ENCODE assay signal across 24 cellular contexts in the genomic region with DNA sequence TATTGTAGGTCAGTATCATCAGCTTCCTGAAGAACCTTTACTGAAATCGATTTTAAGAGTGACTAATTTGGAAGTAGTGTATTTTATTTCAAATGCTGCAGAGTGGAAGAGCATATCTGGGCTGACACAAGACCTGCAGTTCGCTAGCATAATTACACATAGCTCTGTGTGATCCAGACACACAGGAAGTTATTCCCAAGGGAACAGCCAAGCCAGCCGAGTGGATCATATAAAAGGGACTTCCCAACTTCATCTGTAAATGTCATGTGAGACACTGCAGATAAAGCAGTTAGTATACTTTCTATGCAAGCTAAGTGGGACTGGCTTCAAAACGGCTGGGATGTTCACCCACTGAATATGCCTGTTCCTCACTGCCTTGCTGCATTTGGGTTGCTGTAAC.
DNase-seq lines count a peak whose midpoint lies in the region; ATAC-seq and TF ChIP-seq lines count a peak whose summit lies in the region.
"Had no signal": no experiment of that assay in that cellular context is flagged by ENCODE, and none has a peak within 500 bp of the region (broad histone marks: within the 10 kb centered on the region; RNA-seq: fewer than 3 reads in every experiment).

No MANE protein-coding gene starts in this region.

- H3K79me1 ChIP-seq in IMR-90 (ENCODE audit: low read depth in 1 of 2, low read length in 2 of 2): no peaks in the 10 kb centered on the region

- dilution Hi-C loops in IMR-90 (cut with HindIII; ENCODE audit: low sequenced_read_pairs, unreplicated experiment): no loop called here

- H2AK9ac ChIP-seq in IMR-90 (replicated peaks; ENCODE audit: low read depth, low read length, poor library complexity): no peak overlapping the region

- TF ChIP-seq POLR2A in IMR-90 (IDR thresholded peaks at IDR 0.05; ENCODE audit: low read depth, low read length): no peak

- H3K4me3 ChIP-seq in BE2C (ENCODE audit: low read depth, low read length) (no peak overlapping the region), IMR-90 (ENCODE audit: insufficient read depth, low read depth, low read length) (no peak overlapping the region)
- H3K4me3 ChIP-seq: BLaER1, dorsolateral prefrontal cortex, GM12878, lung, transverse colon had no signal

- H3K27me3 ChIP-seq in BE2C: no peaks in the 10 kb centered on the region
- no peaks in the 10 kb centered on the region for H3K27me3 ChIP-seq in IMR-90 (ENCODE audit: control insufficient read depth, insufficient read depth, low read length)
- H3K27me3 ChIP-seq: BLaER1, dorsolateral prefrontal cortex, transverse colon had no signal

- no peak overlapping the region for H3K4ac ChIP-seq in IMR-90 (ENCODE audit: low read depth, low read length)

- no peak overlapping the region for H3K27ac ChIP-seq in IMR-90 (ENCODE audit: insufficient read depth, low read length)
- H3K27ac ChIP-seq: BLaER1, dorsolateral prefrontal cortex, KMS-11, transverse colon, WERI-Rb-1 had no signal

- no peak overlapping the region for H3K14ac ChIP-seq in IMR-90 (replicated peaks; ENCODE audit: low read depth, low read length)

- WGBS in IMR-90 (ENCODE audit: extremely low coverage in 2 of 2, insufficient read length in 1 of 2), 2 experiments: no CpG with 5 or more reads among the region's 4 CpGs

- intact Hi-C loops in IMR-90 (cut with micrococcal nuclease): no loop called here

- H2AFZ ChIP-seq in IMR-90 (replicated peaks; ENCODE audit: low read length, poor library complexity): no peak overlapping the region

- H4K5ac ChIP-seq in IMR-90 (ENCODE audit: low read depth, low read length): no peak overlapping the region

- no peaks in the 10 kb centered on the region for H3K36me3 ChIP-seq in BE2C
- H3K36me3 ChIP-seq in IMR-90 (ENCODE audit: control insufficient read depth, insufficient read depth, low read length): no peaks in the 10 kb centered on the region
- H3K36me3 ChIP-seq: BLaER1, transverse colon, WERI-Rb-1 had no signal

- TF ChIP-seq CTCF in BE2C (IDR thresholded peaks at IDR 0.05; ENCODE audit: low read depth, low read length) (no peak), IMR-90 (conservative IDR thresholded peaks at IDR 0.05; ENCODE audit: low read depth, low read length) (no peak)

- H3K18ac ChIP-seq in IMR-90 (ENCODE audit: low read depth, low read length): no peak overlapping the region

- no peak for TF ChIP-seq RAD21 in IMR-90 (IDR thresholded peaks at IDR 0.05; ENCODE audit: low read length)

- H4K20me1 ChIP-seq in IMR-90 (ENCODE audit: insufficient read depth, low read length): no peaks in the 10 kb centered on the region
- H4K20me1 ChIP-seq: BLaER1 had no signal

- H3K9ac ChIP-seq in IMR-90 (ENCODE audit: low read depth, low read length): no peak overlapping the region
- H3K9ac ChIP-seq: BLaER1, KMS-11 had no signal

- H2BK15ac ChIP-seq in IMR-90 (ENCODE audit: low read depth, low read length): no peak overlapping the region

- H3K4me2 ChIP-seq in IMR-90 (ENCODE audit: low read depth, low read length): no peak overlapping the region
- H3K4me2 ChIP-seq: BLaER1, KMS-11 had no signal

- BruUV-seq in IMR-90 (replicated peaks; lab: Mats Ljungman, UMichigan): no TSS peak

- H2AK5ac ChIP-seq in IMR-90 (ENCODE audit: low read depth, low read length): no peak overlapping the region

- ATAC-seq in IMR-90 (ENCODE audit: low read depth): no peak
- no peak for ATAC-seq in HG03280 (IDR thresholded peaks at IDR 0.05; ENCODE audit: unreplicated experiment)
- ATAC-seq: activated T-cell treated with anti-CD3 and anti-CD28 coated beads, Interleukin-2, amount 50 U/mL, for 4 hours; GM12878; right cardiac atrium had no signal

- H3K23ac ChIP-seq in IMR-90 (ENCODE audit: low read depth, low read length): no peak overlapping the region

- no peak overlapping the region for H2BK120ac ChIP-seq in IMR-90 (ENCODE audit: low read depth, low read length)

- no peaks in the 10 kb centered on the region for H3K9me1 ChIP-seq in IMR-90 (ENCODE audit: insufficient read depth, low read length)

- DNase-seq in BE2C (peak; percentile 67), IMR-90 (peak; percentile 36), SK-N-DZ (ENCODE audit: low spot score) (peak; percentile 35), islet precursor cell (peak; percentile 37), GM19240 (ENCODE audit: insufficient read length, low spot score) (no peak), NCI-H187 treated with DMSO at 0.1 percent for 48 hours (lab: John Stamatoyannopoulos, UW) (no peak)
- DNase-seq in effector CD8-positive, alpha-beta T cell (lab: John Stamatoyannopoulos, UW): no peak
- DNase-seq: activated CD4-positive, alpha-beta T cell treated with anti-CD3 and anti-CD28 coated beads for 48 hours; activated naive CD4-positive, alpha-beta T cell; activated T-cell treated with anti-CD3 and anti-CD28 coated beads, Interleukin-2, amount 50 U/mL, for 4 hours; Caco-2; dorsolateral prefrontal cortex; head of caudate nucleus; NCI-H146; NCI-H774; right cardiac atrium; stimulated activated CD4-positive, alpha-beta T cell treated with anti-CD3 and anti-CD28 coated beads, Interleukin-2, amount 100 ng/mL, for 48 hours; transverse colon; WERI-Rb-1 had no signal

- no peak overlapping the region for H2BK20ac ChIP-seq in IMR-90 (ENCODE audit: low read depth, low read length)

- H3K4me1 ChIP-seq in BE2C (0 out of 2 replicates have a peak, but pooled peaks cover 4% of the 10 kb centered on the region), IMR-90 (ENCODE audit: control insufficient read depth, insufficient read depth, low read length) (no peaks in the 10 kb centered on the region)
- H3K4me1 ChIP-seq: BLaER1, Caco-2, transverse colon had no signal

- H4K8ac ChIP-seq in IMR-90 (ENCODE audit: low read depth in 2 of 2, low read length in 2 of 2): 0 out of 4 replicates have a peak overlapping the region, but pooled peaks of 1 of the 2 experiments have one; percentile 9

- CTCF ChIA-PET in IMR-90 (lab: Yijun Ruan, JAX): interaction anchor here (0.7 kb wide), 1 partner anchor 9 kb away, joined by 3 read pairs; no protein-coding TSS in a partner anchor

- in situ Hi-C loops in IMR-90 (cut with MboI; ENCODE audit: low sequenced_read_pairs): no loop called here

- H3K56ac ChIP-seq in IMR-90 (ENCODE audit: extremely low read depth, insufficient read depth, low read length): no peak overlapping the region

- no peak overlapping the region for H2BK5ac ChIP-seq in IMR-90 (ENCODE audit: low read depth, low read length, poor library complexity, severe bottlenecking)

- H3K9me3 ChIP-seq in BE2C (no peaks in the 10 kb centered on the region), IMR-90 (ENCODE audit: control insufficient read depth, insufficient read depth, low read length) (no peaks in the 10 kb centered on the region)
- H3K9me3 ChIP-seq: BLaER1, Caco-2 had no signal

- H4K91ac ChIP-seq in IMR-90 (ENCODE audit: insufficient read depth, low read depth, low read length): no peak overlapping the region

- POLR2A ChIA-PET in IMR-90 (lab: Charles Lee; ENCODE audit: unreplicated experiment): no interaction called here

TF ChIP-seq in IMR-90, 13 proteins besides CTCF, POLR2A, EP300 and RAD21:
- no peak for TF ChIP-seq RFX5 (IDR thresholded peaks at IDR 0.05; ENCODE audit: low read depth, low read length)
- no peak for TF ChIP-seq MXI1 (IDR thresholded peaks at IDR 0.05; ENCODE audit: borderline replicate concordance, low read depth, low read length)
- TF ChIP-seq, protein P1, sequence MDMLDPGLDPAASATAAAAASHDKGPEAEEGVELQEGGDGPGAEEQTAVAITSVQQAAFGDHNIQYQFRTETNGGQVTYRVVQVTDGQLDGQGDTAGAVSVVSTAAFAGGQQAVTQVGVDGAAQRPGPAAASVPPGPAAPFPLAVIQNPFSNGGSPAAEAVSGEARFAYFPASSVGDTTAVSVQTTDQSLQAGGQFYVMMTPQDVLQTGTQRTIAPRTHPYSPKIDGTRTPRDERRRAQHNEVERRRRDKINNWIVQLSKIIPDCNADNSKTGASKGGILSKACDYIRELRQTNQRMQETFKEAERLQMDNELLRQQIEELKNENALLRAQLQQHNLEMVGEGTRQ (IDR thresholded peaks at IDR 0.05; ENCODE audit: low read depth, low read length): no peak
- no peak for TF ChIP-seq MAZ (IDR thresholded peaks at IDR 0.05; ENCODE audit: borderline replicate concordance, low read depth, low read length)
- TF ChIP-seq BHLHE40 (IDR thresholded peaks at IDR 0.05; ENCODE audit: low read depth, low read length): no peak
TF ChIP-seq in IMR-90: peak in this region for 0.

Comparison
In these comparisons a context has a peak if more than half of its experiments do, and no peak if none do; other contexts are left out.
1. DNase-seq: peak in BE2C (single experiment), IMR-90 (single experiment), SK-N-DZ (single experiment) and islet precursor cell (single experiment); none in effector CD8-positive, alpha-beta T cell (single experiment), GM19240 (single experiment) and NCI-H187 treated with DMSO at 0.1 percent for 48 hours (single experiment).